Comparison of ENCODE assay signal across 12 cellular contexts in the genomic region with DNA sequence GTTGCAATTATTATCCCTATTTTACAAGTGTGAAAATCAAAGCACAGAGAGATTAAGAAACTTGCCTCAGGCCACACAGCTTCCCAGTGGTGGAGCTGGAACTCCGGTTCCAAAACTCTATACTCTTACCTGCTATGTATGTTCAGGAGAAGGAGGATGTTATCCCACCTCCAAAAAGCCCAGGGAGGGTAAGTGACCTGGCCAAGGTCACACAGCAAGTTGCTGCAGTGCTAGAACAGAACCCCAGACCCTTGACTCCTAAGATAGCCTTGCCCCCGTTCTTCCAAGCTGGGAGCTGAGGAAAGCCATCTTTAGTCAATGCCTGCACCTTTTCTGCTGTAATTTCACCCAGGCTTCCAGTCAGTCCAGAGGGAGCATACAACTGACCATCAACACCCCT. TPM values are rescaled to one million over a fixed set of nuclear protein-coding genes. Genes with fewer than 3 reads are reported as not detected.
"Had no signal": no experiment of that assay in that cellular context is flagged by ENCODE, and none has a peak within 500 bp of the region (broad histone marks: within the 10 kb centered on the region; RNA-seq: fewer than 3 reads in every experiment).

No MANE protein-coding gene starts in this region.

- H3K27ac Mint-ChIP-seq: HFFc6 had no signal

- H3K9ac ChIP-seq: GM23248, KMS-11 had no signal

- H3K4me3 Mint-ChIP-seq: HFFc6 had no signal

- H3K9me3 Mint-ChIP-seq: HFFc6 had no signal

- H3K27ac ChIP-seq: GM23248, HL-60, KMS-11 had no signal

- DNase-seq: GM23248, GOT3, H7, HFFc6, IMR-90, Karpas-422, KBM-7 had no signal

- H3K4me1 ChIP-seq: HAP-1 had no signal

- H2AFZ ChIP-seq: GM23248 had no signal

- H3K4me3 ChIP-seq: GM23248, HAP-1 had no signal

- H3K36me3 ChIP-seq: HAP-1 had no signal

- H3K9me3 ChIP-seq: HAP-1 had no signal

- H3K4me2 ChIP-seq: KMS-11 had no signal

- ATAC-seq: HCT116 had no signal

RNA-seq across cellular contexts. Expression of a gene that starts 42.3 kb away (rescaled TPM):
- total RNA-seq: GM23248, H7, HFFc6, HT1080, IMR-90 had no signal
- polyA plus RNA-seq: GM23248, IMR-90 had no signal
